ENCODE assay signal across 7 cellular contexts in genomic region chr3:61494309-61494708, GRCh38.
A peak's percentile ranks its signal among the peaks of the same experiment; 100 is the strongest.
DNase-seq lines count a peak whose midpoint lies in the region; ATAC-seq and TF ChIP-seq lines count a peak whose summit lies in the region.
"Not testable (repeated sequence)": the region's sequence is repeated elsewhere in the genome, so short reads cannot be mapped to it uniquely, and the experiment has no call there.

No MANE protein-coding gene starts in this region.

- not testable (repeated sequence) for H3K27me3 ChIP-seq in heart left ventricle; gastrocnemius medialis; skeletal muscle tissue (ENCODE audit: control insufficient read depth in 3 of 3, insufficient read depth in 3 of 3, low read length in 3 of 3)

- H3K4me3 ChIP-seq in heart left ventricle; gastrocnemius medialis; skeletal muscle tissue (ENCODE audit: low read length in 3 of 3): not testable (repeated sequence)

- intact Hi-C loops in Right ventricle myocardium superior (cut with DNase I); heart left ventricle (cut with DNase I); left cardiac atrium (cut with DNase I); left ventricle myocardium superior (cut with micrococcal nuclease): not testable (repeated sequence)
- intact Hi-C loops in gastrocnemius medialis (cut with DNase I; ENCODE audit: low total_unique reads), result loop anchor here (1.0 kb wide), 1 partner anchor 45 kb away; no protein-coding TSS in a partner anchor

- TF ChIP-seq CTCF in heart left ventricle (IDR thresholded peaks at IDR 0.05); gastrocnemius medialis (IDR thresholded peaks at IDR 0.05 in 4 of 5, conservative IDR thresholded peaks at IDR 0.05 in 1 of 5): not testable (repeated sequence)

- H3K36me3 ChIP-seq in heart left ventricle; gastrocnemius medialis; skeletal muscle tissue (ENCODE audit: control insufficient read depth in 3 of 3, insufficient read depth in 3 of 3, low read length in 3 of 3): not testable (repeated sequence)

- WGBS in heart left ventricle, 4 donors, result 47 to 53% (median 48%) methylated on average over 3 of the region's 3 CpGs

- ATAC-seq in Right ventricle myocardium superior (ENCODE audit: poor library complexity) (peak; percentile 83), heart left ventricle (peak; percentile 70 to 82 (median 78)), left cardiac atrium (peak; percentile 34 to 84), left ventricle myocardium superior (peak; percentile 94), gastrocnemius medialis (peak; percentile 79 to 88)

- H3K4me1 ChIP-seq in heart left ventricle, result not testable (repeated sequence)
- H3K4me1 ChIP-seq in gastrocnemius medialis (peaks cover 10 to 15% of the 10 kb centered on the region in 2 donors), skeletal muscle tissue (ENCODE audit: control insufficient read depth in 3 of 3, insufficient read depth in 3 of 3, low read length in 3 of 3) (peaks cover 6 to 14% (median 7%) of the 10 kb centered on the region in 3 donors)

- not testable (repeated sequence) for H3K9me3 ChIP-seq in heart left ventricle; gastrocnemius medialis; skeletal muscle tissue (ENCODE audit: control insufficient read depth in 3 of 3, low read length in 3 of 3)

- TF ChIP-seq POLR2A in heart left ventricle (IDR thresholded peaks at IDR 0.05); gastrocnemius medialis (IDR thresholded peaks at IDR 0.05): not testable (repeated sequence)

- in situ Hi-C loops in gastrocnemius medialis (cut with MboI; ENCODE audit: low sequenced_read_pairs in 4 of 4), result not testable (repeated sequence)

- not testable (repeated sequence) for H3K9ac ChIP-seq in skeletal muscle tissue (ENCODE audit: low read depth in 1 of 3, low read length in 3 of 3)

- DNase-seq in Right ventricle myocardium superior, left cardiac atrium: not testable (repeated sequence)
- peak in 4 of 5 donors; percentile 33 to 52 (median 41) for DNase-seq in heart left ventricle
- DNase-seq in left ventricle myocardium superior, result peak; percentile 36
- peak; percentile 10 for DNase-seq in myocyte (ENCODE audit: low read depth)
- peak; percentile 49 to 79 for DNase-seq in gastrocnemius medialis

- peak overlapping the region in 5 of 12 donors; percentile 7 to 53 (median 20) for H3K27ac ChIP-seq in heart left ventricle
- H3K27ac ChIP-seq in gastrocnemius medialis, result peak overlapping the region; percentile 44 to 67 (median 45)
- peak overlapping the region; percentile 81 for H3K27ac ChIP-seq in skeletal muscle tissue (ENCODE audit: low read depth, low read length)
